Comparison of ENCODE assay signal across 16 cellular contexts in the genomic region with DNA sequence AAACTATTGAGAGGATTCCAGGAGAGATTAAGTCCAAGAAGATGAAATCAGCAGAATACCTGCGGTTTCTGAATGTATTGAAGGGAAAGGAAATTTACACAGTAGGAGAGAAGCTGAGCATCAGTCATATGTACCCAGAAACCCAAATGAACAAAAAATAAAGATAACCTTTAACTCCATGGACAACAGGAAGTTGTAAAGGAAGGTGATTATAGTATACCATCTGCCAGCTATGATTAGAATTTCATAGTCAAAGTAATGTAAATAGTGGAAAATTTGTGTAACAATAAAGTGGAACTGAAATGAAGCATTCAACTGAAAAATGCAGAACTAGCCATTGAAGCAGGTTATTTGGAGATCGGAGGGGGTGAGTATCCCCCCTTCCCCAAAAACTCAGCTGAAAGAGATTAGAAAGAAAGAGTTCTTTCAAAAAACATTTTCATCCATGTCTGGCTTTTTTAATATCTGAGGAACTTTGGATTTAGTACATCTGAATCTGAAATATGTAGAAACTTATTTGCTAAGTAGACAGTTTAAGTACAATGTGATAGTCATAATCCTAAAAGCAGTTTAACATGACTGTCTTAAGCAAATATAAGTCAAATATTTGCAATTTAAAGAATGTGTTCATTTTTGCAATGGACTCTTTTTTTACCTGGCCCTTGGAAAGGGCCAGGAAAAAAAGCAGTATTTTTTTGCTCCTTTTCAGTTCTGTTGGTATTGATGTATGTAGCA. TPM values are rescaled to one million over a fixed set of nuclear protein-coding genes. Genes with fewer than 3 reads are reported as not detected.
DNase-seq lines count a peak whose midpoint lies in the region; ATAC-seq and TF ChIP-seq lines count a peak whose summit lies in the region.
"Had no signal": no experiment of that assay in that cellular context is flagged by ENCODE, and none has a peak within 500 bp of the region (broad histone marks: within the 10 kb centered on the region; RNA-seq: fewer than 3 reads in every experiment).

No MANE protein-coding gene starts in this region.

- H3K27ac Mint-ChIP-seq in activated naive CD8-positive, alpha-beta T cell treated with anti-CD3 and anti-CD28 coated beads, Interleukin-2, amount 50 U/mL, for 24 hours = peak overlapping the region; percentile 4
- no peak overlapping the region for H3K27ac Mint-ChIP-seq in activated naive CD8-positive, alpha-beta T cell treated with anti-CD3 and anti-CD28 coated beads for 36 hours
- H3K27ac Mint-ChIP-seq in chondrocyte (ENCODE audit: unreplicated experiment) = peak overlapping the region; percentile 62
- H3K27ac Mint-ChIP-seq: activated CD4-positive, alpha-beta T cell treated with anti-CD3 and anti-CD28 coated beads for 36 hours had no signal

- H3K4me1 Mint-ChIP-seq in activated naive CD8-positive, alpha-beta T cell treated with anti-CD3 and anti-CD28 coated beads, Interleukin-2, amount 50 U/mL, for 24 hours = peaks cover 7% of the 10 kb centered on the region
- H3K4me1 Mint-ChIP-seq in activated naive CD8-positive, alpha-beta T cell treated with anti-CD3 and anti-CD28 coated beads for 36 hours = peaks cover 1% of the 10 kb centered on the region
- H3K4me1 Mint-ChIP-seq in chondrocyte (ENCODE audit: low read depth) = peaks cover 43% of the 10 kb centered on the region

- H3K9me3 Mint-ChIP-seq in activated naive CD8-positive, alpha-beta T cell treated with anti-CD3 and anti-CD28 coated beads, Interleukin-2, amount 50 U/mL, for 24 hours = no peaks in the 10 kb centered on the region
- H3K9me3 Mint-ChIP-seq in activated naive CD8-positive, alpha-beta T cell treated with anti-CD3 and anti-CD28 coated beads for 36 hours = no peaks in the 10 kb centered on the region
- no peaks in the 10 kb centered on the region for H3K9me3 Mint-ChIP-seq in chondrocyte (ENCODE audit: low read depth)

- TF ChIP-seq CTCF in chondrocyte (IDR thresholded peaks at IDR 0.05) = no peak

- no peaks in the 10 kb centered on the region for H3K27me3 Mint-ChIP-seq in activated naive CD8-positive, alpha-beta T cell treated with anti-CD3 and anti-CD28 coated beads, Interleukin-2, amount 50 U/mL, for 24 hours
- H3K27me3 Mint-ChIP-seq in activated naive CD8-positive, alpha-beta T cell treated with anti-CD3 and anti-CD28 coated beads for 36 hours = no peaks in the 10 kb centered on the region
- no peaks in the 10 kb centered on the region for H3K27me3 Mint-ChIP-seq in chondrocyte (ENCODE audit: low read depth)
- H3K27me3 Mint-ChIP-seq: activated CD4-positive, alpha-beta T cell treated with anti-CD3 and anti-CD28 coated beads for 36 hours had no signal

- no peak for ATAC-seq in activated naive CD8-positive, alpha-beta T cell treated with anti-CD3 and anti-CD28 coated beads, Interleukin-2, amount 50 U/mL, for 24 hours
- no peak for ATAC-seq in sciatic nerve
- ATAC-seq in HG02840 (IDR thresholded peaks at IDR 0.05; ENCODE audit: low FRiP score, unreplicated experiment) = no peak
- ATAC-seq: activated CD4-positive, alpha-beta T cell treated with anti-CD3 and anti-CD28 coated beads for 36 hours; Right ventricle myocardium inferior had no signal

- no peak overlapping the region for H3K4me3 Mint-ChIP-seq in activated naive CD8-positive, alpha-beta T cell treated with anti-CD3 and anti-CD28 coated beads, Interleukin-2, amount 50 U/mL, for 24 hours
- no peak overlapping the region for H3K4me3 Mint-ChIP-seq in activated naive CD8-positive, alpha-beta T cell treated with anti-CD3 and anti-CD28 coated beads for 36 hours
- H3K4me3 Mint-ChIP-seq in chondrocyte (ENCODE audit: unreplicated experiment) = no peak overlapping the region
- H3K4me3 Mint-ChIP-seq: activated CD4-positive, alpha-beta T cell treated with anti-CD3 and anti-CD28 coated beads for 36 hours had no signal

- no peak for DNase-seq in activated naive CD8-positive, alpha-beta T cell treated with anti-CD3 and anti-CD28 coated beads, Interleukin-2, amount 50 U/mL, for 24 hours
- DNase-seq in activated naive CD8-positive, alpha-beta T cell treated with anti-CD3 and anti-CD28 coated beads for 36 hours = no peak
- peak; percentile 40 for DNase-seq in NCI-H526 treated with DMSO at 0.1 percent for 48 hours (lab: John Stamatoyannopoulos, UW)
- DNase-seq in chondrocyte (ENCODE audit: low spot score) = no peak
- no peak for DNase-seq in sciatic nerve (ENCODE audit: low spot score)
- DNase-seq in HT-29 (ENCODE audit: low spot score) = no peak
- DNase-seq in NCI-H2029 treated with DMSO at 0.1 percent for 48 hours (lab: John Stamatoyannopoulos, UW) = no peak
- DNase-seq: ACHN; activated CD4-positive, alpha-beta T cell treated with anti-CD3 and anti-CD28 coated beads for 36 hours; activated naive CD4-positive, alpha-beta T cell; DMS79 treated with DMSO at 0.1 percent for 48 hours; NCI-H2227 treated with DMSO at 0.1 percent for 48 hours; posterior cingulate gyrus; stimulated activated CD4-positive, alpha-beta T cell treated with anti-CD3 and anti-CD28 coated beads, Interleukin-4, amount 100 ng/mL, for 1 hour had no signal

- H3K36me3 Mint-ChIP-seq in activated naive CD8-positive, alpha-beta T cell treated with anti-CD3 and anti-CD28 coated beads, Interleukin-2, amount 50 U/mL, for 24 hours (ENCODE audit: low read depth) = peaks cover 22% of the 10 kb centered on the region
- peaks cover 18% of the 10 kb centered on the region for H3K36me3 Mint-ChIP-seq in activated naive CD8-positive, alpha-beta T cell treated with anti-CD3 and anti-CD28 coated beads for 36 hours
- H3K36me3 Mint-ChIP-seq in chondrocyte (ENCODE audit: low read depth) = peaks cover 24% of the 10 kb centered on the region

- intact Hi-C loops in sciatic nerve (cut with DNase I) = no loop called here

RNA-seq across cellular contexts. Expression of a gene that starts 58.4 kb away (rescaled TPM):
- total RNA-seq in activated naive CD8-positive, alpha-beta T cell treated with anti-CD3 and anti-CD28 coated beads for 36 hours = 10 to 100 TPM; 19.5 to 19.8 TPM
- total RNA-seq in chondrocyte = 43.9 to 48.7 TPM (median 46.8 TPM) in 3 replicates
- total RNA-seq in sciatic nerve = 62.3 TPM
- 23.1 and 26.0 TPM in 2 replicates for total RNA-seq in HT-29 (2014; rRNA removed; shearing (Covaris generic))
